In the genomic region with DNA sequence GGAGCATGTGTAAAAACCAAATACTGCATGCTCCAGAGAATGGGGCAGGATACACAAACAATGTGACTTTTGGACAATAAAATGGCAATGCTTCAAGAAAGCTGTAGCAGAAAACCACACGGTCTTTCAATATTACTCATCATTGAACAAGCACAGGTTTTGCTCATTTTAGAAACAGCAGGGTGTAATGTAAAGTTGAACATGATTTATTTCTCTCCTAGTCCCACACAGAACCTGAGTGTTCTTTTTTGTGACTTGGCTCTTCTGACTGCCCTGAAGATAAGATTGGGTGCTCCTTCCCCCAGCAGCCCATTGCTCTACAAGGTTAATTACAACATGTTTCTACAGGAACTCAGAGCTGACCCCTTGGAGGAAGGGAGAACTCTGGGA, we compare ENCODE assay signal across 9 cellular contexts. TPM values are rescaled to one million over a fixed set of nuclear protein-coding genes. Genes with fewer than 3 reads are reported as not detected.
DNase-seq lines count a peak whose midpoint lies in the region; ATAC-seq and TF ChIP-seq lines count a peak whose summit lies in the region.
"Not testable (repeated sequence)": the region's sequence is repeated elsewhere in the genome, so short reads cannot be mapped to it uniquely, and the experiment has no call there.
"Had no signal": no experiment of that assay in that cellular context is flagged by ENCODE, and none has a peak within 500 bp of the region (broad histone marks: within the 10 kb centered on the region; RNA-seq: fewer than 3 reads in every experiment).

No MANE protein-coding gene starts in this region.

- peak overlapping the region; percentile 36; the same call in 1 of the 2 replicates for H3K4me2 ChIP-seq in PC-9

- ATAC-seq in CD8-positive, alpha-beta T cell = peak; percentile 27
- ATAC-seq in GM19025 (IDR thresholded peaks at IDR 0.05; ENCODE audit: low read depth, unreplicated experiment) (peak; percentile 58), GM21526 (IDR thresholded peaks at IDR 0.05; ENCODE audit: low FRiP score, unreplicated experiment) (peak; percentile 74), HG02870 (IDR thresholded peaks at IDR 0.05; ENCODE audit: unreplicated experiment) (peak; percentile 62), HG03280 (IDR thresholded peaks at IDR 0.05; ENCODE audit: unreplicated experiment) (peak; percentile 70), left lobe of liver (peak; percentile 27)
- peak; percentile 78 for ATAC-seq in activated T-helper 17 cell treated with anti-CD3 and anti-CD28 coated beads, Interleukin-2, amount 50 U/mL, for 72 hours (replicated peaks)

- not testable (repeated sequence) for H3K9me3 ChIP-seq in CD8-positive, alpha-beta T cell (ENCODE audit: low read length); PC-9 (ENCODE audit: insufficient read depth, low read depth)

- H4K20me1 ChIP-seq in PC-9 (ENCODE audit: insufficient read depth) = not testable (repeated sequence)

- BruUV-seq in PC-9 (replicated peaks; lab: Mats Ljungman, UMichigan) = not testable (repeated sequence)

- not testable (repeated sequence) for H3K27ac ChIP-seq in CD8-positive, alpha-beta T cell (ENCODE audit: low read depth, low read length); PC-9

- H3K27me3 ChIP-seq in CD8-positive, alpha-beta T cell (ENCODE audit: insufficient read depth, low read length); PC-9 (ENCODE audit: insufficient read depth, low read depth): not testable (repeated sequence)

- H3F3A ChIP-seq in PC-9 (ENCODE audit: insufficient read depth, low read depth) = not testable (repeated sequence)

- not testable (repeated sequence) for H2AFZ ChIP-seq in PC-9

- TF ChIP-seq CTCF in CD8-positive, alpha-beta T cell (IDR thresholded peaks at IDR 0.05); PC-9 (conservative IDR thresholded peaks at IDR 0.05): not testable (repeated sequence)

- H3K4me1 Mint-ChIP-seq in CD8-positive, alpha-beta T cell (ENCODE audit: low read depth) = not testable (repeated sequence)
- peaks cover 17% of the 10 kb centered on the region for H3K4me1 Mint-ChIP-seq in activated T-helper 17 cell treated with anti-CD3 and anti-CD28 coated beads, Interleukin-2, amount 50 U/mL, for 72 hours

- H3K27ac Mint-ChIP-seq in CD8-positive, alpha-beta T cell = not testable (repeated sequence)
- H3K27ac Mint-ChIP-seq in activated T-helper 17 cell treated with anti-CD3 and anti-CD28 coated beads, Interleukin-2, amount 50 U/mL, for 72 hours = peak overlapping the region; percentile 95

- POLR2A ChIA-PET in CD8-positive, alpha-beta T cell (lab: Charles Lee); PC-9 (lab: Charles Lee; ENCODE audit: unreplicated experiment): not testable (repeated sequence)

- not testable (repeated sequence) for DNase-seq in CD8-positive, alpha-beta T cell; PC-9; left lobe of liver (ENCODE audit: low spot score)

- not testable (repeated sequence) for H3K4me3 ChIP-seq in CD8-positive, alpha-beta T cell (ENCODE audit: low read depth, low read length); PC-9

- not testable (repeated sequence) for H3K9me2 ChIP-seq in PC-9 (ENCODE audit: insufficient read depth)

- not testable (repeated sequence) for H3K27me3 Mint-ChIP-seq in CD8-positive, alpha-beta T cell (ENCODE audit: low read depth); activated T-helper 17 cell treated with anti-CD3 and anti-CD28 coated beads, Interleukin-2, amount 50 U/mL, for 72 hours

- H3K4me3 Mint-ChIP-seq in CD8-positive, alpha-beta T cell = not testable (repeated sequence)
- H3K4me3 Mint-ChIP-seq in activated T-helper 17 cell treated with anti-CD3 and anti-CD28 coated beads, Interleukin-2, amount 50 U/mL, for 72 hours = peak overlapping the region; percentile 63

- H3K4me1 ChIP-seq in CD8-positive, alpha-beta T cell (ENCODE audit: insufficient read depth, low read length); PC-9 (replicated peaks; ENCODE audit: insufficient read depth): not testable (repeated sequence)

- not testable (repeated sequence) for H3K36me3 ChIP-seq in CD8-positive, alpha-beta T cell (ENCODE audit: insufficient read depth, low read length); PC-9 (ENCODE audit: low read depth)

- H3K79me2 ChIP-seq in PC-9 (ENCODE audit: low read depth) = not testable (repeated sequence)

- not testable (repeated sequence) for H3K36me3 Mint-ChIP-seq in CD8-positive, alpha-beta T cell; activated T-helper 17 cell treated with anti-CD3 and anti-CD28 coated beads, Interleukin-2, amount 50 U/mL, for 72 hours (ENCODE audit: low read depth)

- H3K9me3 Mint-ChIP-seq in CD8-positive, alpha-beta T cell; activated T-helper 17 cell treated with anti-CD3 and anti-CD28 coated beads, Interleukin-2, amount 50 U/mL, for 72 hours: not testable (repeated sequence)

- intact Hi-C loops in CD8-positive, alpha-beta T cell (cut with DNase I, micrococcal nuclease); PC-9 (cut with micrococcal nuclease; ENCODE audit: unreplicated experiment): not testable (repeated sequence)

- CTCF ChIA-PET in CD8-positive, alpha-beta T cell (lab: Charles Lee); PC-9 (lab: Charles Lee): not testable (repeated sequence)

RNA-seq across cellular contexts. Expression of a gene that starts 35.1 kb away (rescaled TPM):
- total RNA-seq in CD8-positive, alpha-beta T cell = 1 to 10 TPM; 1.6 to 1.7 TPM
- 9.2 and 13.1 TPM in 2 replicates for total RNA-seq in PC-9 (2021)
- 10 to 100 TPM in 1 of 2 donors, 1 to 10 TPM in 1; 8.7 to 11.3 TPM for total RNA-seq in activated T-helper 17 cell treated with anti-CD3 and anti-CD28 coated beads, Interleukin-2, amount 50 U/mL, for 72 hours
- total RNA-seq in left lobe of liver = 8.2 TPM

RNA-seq across cellular contexts. Expression of a gene that starts 42.2 kb away (rescaled TPM):
- total RNA-seq in CD8-positive, alpha-beta T cell = 10 to 100 TPM; 22.9 to 24.8 TPM
- 16.4 and 17.6 TPM in 2 replicates for total RNA-seq in PC-9 (2021)
- total RNA-seq in activated T-helper 17 cell treated with anti-CD3 and anti-CD28 coated beads, Interleukin-2, amount 50 U/mL, for 72 hours = 10 to 100 TPM; 25.9 to 34.1 TPM
- 3.7 TPM for total RNA-seq in left lobe of liver
- total RNA-seq: G401 had no signal

Comparison
In these comparisons a context has a peak if more than half of its experiments do, and no peak if none do; other contexts are left out.
1. ATAC-seq: peak in every context shown above with its lines; median percentile 78 in activated T-helper 17 cell treated with anti-CD3 and anti-CD28 coated beads, Interleukin-2, amount 50 U/mL, for 72 hours; 74 in GM21526; 70 in HG03280; 62 in HG02870; 58 in GM19025; 27 in CD8-positive, alpha-beta T cell; 27 in left lobe of liver.